In the genomic region with DNA sequence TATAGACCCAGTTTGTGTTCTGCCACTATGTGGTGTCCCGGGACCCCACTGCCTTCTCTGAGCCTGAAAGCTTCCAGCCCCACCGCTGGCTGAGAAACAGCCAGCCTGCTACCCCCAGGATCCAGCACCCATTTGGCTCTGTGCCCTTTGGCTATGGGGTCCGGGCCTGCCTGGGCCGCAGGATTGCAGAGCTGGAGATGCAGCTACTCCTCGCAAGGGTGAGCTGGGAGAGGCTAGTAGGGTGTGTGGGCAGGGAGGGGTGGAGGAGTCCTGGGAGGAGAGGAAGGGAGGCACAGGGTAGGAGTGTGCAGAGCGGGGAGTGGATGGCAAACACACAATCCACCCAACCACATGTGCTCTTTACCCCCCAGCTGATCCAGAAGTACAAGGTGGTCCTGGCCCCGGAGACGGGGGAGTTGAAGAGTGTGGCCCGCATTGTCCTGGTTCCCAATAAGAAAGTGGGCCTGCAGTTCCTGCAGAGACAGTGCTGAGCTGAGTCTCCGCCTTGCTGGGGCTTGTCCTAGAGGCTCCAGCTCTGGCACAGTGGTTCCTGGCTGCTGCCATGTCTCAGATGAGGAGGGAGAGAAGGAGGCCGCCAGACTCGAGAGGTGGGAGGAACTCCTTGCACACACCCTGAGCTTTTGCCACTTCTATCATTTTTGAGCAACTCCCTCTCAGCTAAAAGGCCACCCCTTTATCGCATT, we compare ENCODE assay signal across 1 cellular context.
TF ChIP-seq lines count a peak whose summit lies in the region.

No MANE protein-coding gene starts in this region.

TF ChIP-seq in H1, 55 proteins besides CTCF, POLR2A, EP300 and RAD21:
- TF ChIP-seq TAF1 (IDR thresholded peaks at IDR 0.05; ENCODE audit: low read depth, low read length) (no peak), SIN3A (conservative IDR thresholded peaks at IDR 0.05 in 1 of 2, IDR thresholded peaks at IDR 0.05 in 1 of 2; ENCODE audit: low read depth in 1 of 2, low read length in 2 of 2) (no peak), SAP30 (IDR thresholded peaks at IDR 0.05; ENCODE audit: insufficient read depth, insufficient replicate concordance, low read length) (no peak)
- TF ChIP-seq, protein P1, sequence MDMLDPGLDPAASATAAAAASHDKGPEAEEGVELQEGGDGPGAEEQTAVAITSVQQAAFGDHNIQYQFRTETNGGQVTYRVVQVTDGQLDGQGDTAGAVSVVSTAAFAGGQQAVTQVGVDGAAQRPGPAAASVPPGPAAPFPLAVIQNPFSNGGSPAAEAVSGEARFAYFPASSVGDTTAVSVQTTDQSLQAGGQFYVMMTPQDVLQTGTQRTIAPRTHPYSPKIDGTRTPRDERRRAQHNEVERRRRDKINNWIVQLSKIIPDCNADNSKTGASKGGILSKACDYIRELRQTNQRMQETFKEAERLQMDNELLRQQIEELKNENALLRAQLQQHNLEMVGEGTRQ (IDR thresholded peaks at IDR 0.05; ENCODE audit: low read length) = no peak
TF ChIP-seq in H1: peak in this region for 0.
